ENCODE assay signal across 8 cellular contexts in the genomic region with DNA sequence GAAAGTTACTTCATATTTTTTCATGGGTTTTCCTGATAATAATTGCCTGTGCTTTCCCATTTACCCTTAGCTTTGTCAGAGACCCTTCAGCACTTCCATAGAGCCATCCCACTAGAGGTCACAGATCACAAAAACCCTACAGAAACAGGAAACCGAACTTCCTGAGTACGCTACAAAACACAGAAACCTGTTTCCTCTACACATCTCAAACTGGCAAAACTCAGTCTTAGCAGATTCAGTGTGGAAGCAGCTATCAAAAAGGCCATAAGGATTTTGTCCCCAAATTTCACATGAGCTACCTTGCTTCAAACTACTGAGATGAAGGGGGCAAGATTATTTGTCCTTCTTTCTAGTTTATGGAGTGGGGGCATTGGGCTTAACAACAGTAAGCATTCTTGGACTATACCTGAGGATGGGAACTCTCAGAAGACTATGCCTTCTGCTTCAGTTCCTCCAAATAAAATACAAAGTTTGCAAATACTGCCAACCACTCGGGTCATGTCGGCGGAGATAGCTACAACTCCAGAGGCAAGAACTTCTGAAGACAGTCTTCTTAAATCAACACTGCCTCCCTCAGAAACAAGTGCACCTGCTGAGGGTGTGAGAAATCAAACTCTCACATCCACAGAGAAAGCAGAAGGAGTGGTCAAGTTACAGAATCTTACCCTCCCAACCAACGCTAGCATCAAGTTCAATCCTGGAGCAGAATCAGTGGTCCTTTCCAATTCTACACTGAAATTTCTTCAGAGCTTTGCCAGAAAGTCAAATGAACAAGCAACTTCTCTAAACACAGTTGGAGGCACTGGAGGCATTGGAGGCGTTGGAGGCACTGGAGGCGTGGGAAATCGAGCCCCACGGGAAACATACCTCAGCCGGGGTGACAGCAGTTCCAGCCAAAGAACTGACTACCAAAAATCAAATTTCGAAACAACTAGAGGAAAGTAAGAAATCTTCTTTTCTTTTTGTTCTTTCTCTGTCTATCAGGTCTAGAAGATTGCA. TPM values are rescaled to one million over a fixed set of nuclear protein-coding genes. Genes with fewer than 3 reads are reported as not detected.
DNase-seq lines count a peak whose midpoint lies in the region; ATAC-seq, FAIRE-seq and TF ChIP-seq lines count a peak whose summit lies in the region.

A gene with protein sequence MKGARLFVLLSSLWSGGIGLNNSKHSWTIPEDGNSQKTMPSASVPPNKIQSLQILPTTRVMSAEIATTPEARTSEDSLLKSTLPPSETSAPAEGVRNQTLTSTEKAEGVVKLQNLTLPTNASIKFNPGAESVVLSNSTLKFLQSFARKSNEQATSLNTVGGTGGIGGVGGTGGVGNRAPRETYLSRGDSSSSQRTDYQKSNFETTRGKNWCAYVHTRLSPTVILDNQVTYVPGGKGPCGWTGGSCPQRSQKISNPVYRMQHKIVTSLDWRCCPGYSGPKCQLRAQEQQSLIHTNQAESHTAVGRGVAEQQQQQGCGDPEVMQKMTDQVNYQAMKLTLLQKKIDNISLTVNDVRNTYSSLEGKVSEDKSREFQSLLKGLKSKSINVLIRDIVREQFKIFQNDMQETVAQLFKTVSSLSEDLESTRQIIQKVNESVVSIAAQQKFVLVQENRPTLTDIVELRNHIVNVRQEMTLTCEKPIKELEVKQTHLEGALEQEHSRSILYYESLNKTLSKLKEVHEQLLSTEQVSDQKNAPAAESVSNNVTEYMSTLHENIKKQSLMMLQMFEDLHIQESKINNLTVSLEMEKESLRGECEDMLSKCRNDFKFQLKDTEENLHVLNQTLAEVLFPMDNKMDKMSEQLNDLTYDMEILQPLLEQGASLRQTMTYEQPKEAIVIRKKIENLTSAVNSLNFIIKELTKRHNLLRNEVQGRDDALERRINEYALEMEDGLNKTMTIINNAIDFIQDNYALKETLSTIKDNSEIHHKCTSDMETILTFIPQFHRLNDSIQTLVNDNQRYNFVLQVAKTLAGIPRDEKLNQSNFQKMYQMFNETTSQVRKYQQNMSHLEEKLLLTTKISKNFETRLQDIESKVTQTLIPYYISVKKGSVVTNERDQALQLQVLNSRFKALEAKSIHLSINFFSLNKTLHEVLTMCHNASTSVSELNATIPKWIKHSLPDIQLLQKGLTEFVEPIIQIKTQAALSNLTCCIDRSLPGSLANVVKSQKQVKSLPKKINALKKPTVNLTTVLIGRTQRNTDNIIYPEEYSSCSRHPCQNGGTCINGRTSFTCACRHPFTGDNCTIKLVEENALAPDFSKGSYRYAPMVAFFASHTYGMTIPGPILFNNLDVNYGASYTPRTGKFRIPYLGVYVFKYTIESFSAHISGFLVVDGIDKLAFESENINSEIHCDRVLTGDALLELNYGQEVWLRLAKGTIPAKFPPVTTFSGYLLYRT (plus strand): TSS at position 201 of the 999 bp plus-strand sequence. CDS start 118 bp downstream, at position 319.

- H3K27me3 ChIP-seq in CD4-positive, CD25-positive, alpha-beta regulatory T cell (ENCODE audit: control insufficient read depth, insufficient read depth, low read length) = no peaks in the 10 kb centered on the region
- H3K27me3 ChIP-seq in endothelial cell of umbilical vein (ENCODE audit: control insufficient read depth in 2 of 2, insufficient read depth in 2 of 2, low read length in 2 of 2) = no peaks in the 10 kb centered on the region

- CTCF ChIA-PET in endothelial cell of umbilical vein (lab: Charles Lee) = interaction anchor here (0.9 to 3.4 kb wide), 13 partner anchors 8 to 668 kb away, joined by 3 to 24 read pairs (median 5); no protein-coding TSS in a partner anchor

- H3K27ac ChIP-seq in CD4-positive, CD25-positive, alpha-beta regulatory T cell (ENCODE audit: insufficient read depth, low read length, poor library complexity, severe bottlenecking) = peak within 1 kb of the TSS; percentile 60
- peak within 1 kb of the TSS; percentile 92 for H3K27ac ChIP-seq in endothelial cell of umbilical vein (ENCODE audit: insufficient read depth, low read depth, low read length)

- peak within 1 kb of the TSS; percentile 94 for H3K4me2 ChIP-seq in endothelial cell of umbilical vein (ENCODE audit: insufficient read depth, low read length)

- peaks cover 64% of the 10 kb centered on the region for H3K79me2 ChIP-seq in endothelial cell of umbilical vein (ENCODE audit: control insufficient read depth, insufficient read depth, low read length)

- intact Hi-C loops in endothelial cell of umbilical vein (cut with micrococcal nuclease) = loop anchor here (2.0 to 10.0 kb wide), 4 partner anchors 26 to 740 kb away; no protein-coding TSS in a partner anchor

- FAIRE-seq in endothelial cell of umbilical vein (lab: Jason Lieb, UNC) = peak; percentile 89

- peaks cover 8% of the 10 kb centered on the region for H3K27me3 Mint-ChIP-seq in CD4-positive, CD25-positive, alpha-beta regulatory T cell

- ATAC-seq in CD4-positive, CD25-positive, alpha-beta regulatory T cell (ENCODE audit: low read depth in 2 of 2) = peak; percentile 66 to 69
- ATAC-seq in GM19438 (IDR thresholded peaks at IDR 0.05; ENCODE audit: low read depth, unreplicated experiment) (peak; percentile 72), HG03442 (IDR thresholded peaks at IDR 0.05; ENCODE audit: unreplicated experiment) (peak; percentile 62)

- H3K9me1 ChIP-seq in endothelial cell of umbilical vein (replicated peaks; ENCODE audit: control insufficient read depth, extremely low read depth, insufficient read depth, low read length) = no peaks in the 10 kb centered on the region

- TSS peak; percentile 60 for BruUV-seq in endothelial cell of umbilical vein (replicated peaks; lab: Mats Ljungman, UMichigan)

- dilution Hi-C loops in endothelial cell of umbilical vein (cut with MboI; ENCODE audit: extremely low pct_ligation_motif_present, low sequenced_read_pairs) = no loop called here

- peak in 1 of 3 donors; percentile 47 for DNase-seq in CD4-positive, CD25-positive, alpha-beta regulatory T cell
- peak; percentile 95 for DNase-seq in endothelial cell of umbilical vein (ENCODE audit: low read depth, low spot score)
- DNase-seq in DMS 273 (lab: John Stamatoyannopoulos, UW; ENCODE audit: unreplicated experiment) = no peak
- no peak for DNase-seq in NCI-H748 (lab: John Stamatoyannopoulos, UW; ENCODE audit: unreplicated experiment)
- no peak for DNase-seq in activated effector memory CD4-positive, alpha-beta T cell treated with anti-CD3 and anti-CD28 coated beads, Interleukin-2, amount 50 U/mL, for 16 hours
- DNase-seq in NCI-H69 (lab: John Stamatoyannopoulos, UW) = no peak

- peaks cover 20% of the 10 kb centered on the region for H3K4me1 ChIP-seq in CD4-positive, CD25-positive, alpha-beta regulatory T cell (ENCODE audit: control insufficient read depth, insufficient read depth, low read length, poor library complexity, severe bottlenecking)
- H3K4me1 ChIP-seq in endothelial cell of umbilical vein (ENCODE audit: control insufficient read depth, extremely low read depth, insufficient read depth, low read length) = peaks cover 40% of the 10 kb centered on the region

- peak within 1 kb of the TSS; percentile 78 for H3K4me3 ChIP-seq in CD4-positive, CD25-positive, alpha-beta regulatory T cell (ENCODE audit: low read depth, low read length)
- peak within 1 kb of the TSS; percentile 83 to 100 (median 97) for H3K4me3 ChIP-seq in endothelial cell of umbilical vein (replicated peaks in 1 of 3; ENCODE audit: insufficient read depth in 1 of 3, low read depth in 1 of 3, low read length in 3 of 3)

- H3K9me3 ChIP-seq in CD4-positive, CD25-positive, alpha-beta regulatory T cell (ENCODE audit: control insufficient read depth in 2 of 2, low read length in 2 of 2) = no peaks in the 10 kb centered on the region
- H3K9me3 ChIP-seq in endothelial cell of umbilical vein (replicated peaks; ENCODE audit: control insufficient read depth, insufficient read depth, low read length) = no peaks in the 10 kb centered on the region

- H4K20me1 ChIP-seq in endothelial cell of umbilical vein (replicated peaks; ENCODE audit: control insufficient read depth, extremely low read depth, insufficient read depth, low read length) = no peaks in the 10 kb centered on the region

- peak; percentile 90 for TF ChIP-seq POLR2A in endothelial cell of umbilical vein (IDR thresholded peaks at IDR 0.05; ENCODE audit: low read depth, low read length)

- H3K27ac Mint-ChIP-seq in CD4-positive, CD25-positive, alpha-beta regulatory T cell = peak within 1 kb of the TSS; percentile 73 to 89 (median 87)

- no peak within 1 kb of the TSS for H2AFZ ChIP-seq in endothelial cell of umbilical vein (ENCODE audit: low read depth, low read length)

- no peaks in the 10 kb centered on the region for H3K36me3 ChIP-seq in CD4-positive, CD25-positive, alpha-beta regulatory T cell (ENCODE audit: control insufficient read depth, insufficient read depth, low read length)
- no peaks in the 10 kb centered on the region for H3K36me3 ChIP-seq in endothelial cell of umbilical vein (ENCODE audit: control insufficient read depth in 2 of 2, extremely low read depth in 1 of 2, insufficient read depth in 2 of 2, low read length in 2 of 2)

- peaks cover 4 to 35% (median 17%) of the 10 kb centered on the region in 4 donors for H3K4me1 Mint-ChIP-seq in CD4-positive, CD25-positive, alpha-beta regulatory T cell

- peak within 1 kb of the TSS; percentile 34 to 94 (median 76) for H3K4me3 Mint-ChIP-seq in CD4-positive, CD25-positive, alpha-beta regulatory T cell

- TF ChIP-seq CTCF in endothelial cell of umbilical vein (IDR thresholded peaks at IDR 0.05; ENCODE audit: extremely low read depth in 1 of 2, insufficient read depth in 1 of 2, low read depth in 1 of 2, low read length in 2 of 2) = no peak

- H3K9ac ChIP-seq in endothelial cell of umbilical vein (replicated peaks; ENCODE audit: extremely low read depth, insufficient read depth, low read length) = peak within 1 kb of the TSS; percentile 97

- POLR2A ChIA-PET in endothelial cell of umbilical vein (lab: Charles Lee) = interaction anchor here (0.9 to 1.0 kb wide), 2 partner anchors 186 to 345 kb away, joined by 3 read pairs; no protein-coding TSS in a partner anchor

- no peaks in the 10 kb centered on the region for H3K9me3 Mint-ChIP-seq in CD4-positive, CD25-positive, alpha-beta regulatory T cell

- no peaks in the 10 kb centered on the region for H3K36me3 Mint-ChIP-seq in CD4-positive, CD25-positive, alpha-beta regulatory T cell

TF ChIP-seq in endothelial cell of umbilical vein, 7 proteins besides CTCF, POLR2A, EP300 and RAD21 (continues in another document):
- TF ChIP-seq EZH2 (IDR thresholded peaks at IDR 0.05; ENCODE audit: borderline replicate concordance, low read depth, low read length, severe bottlenecking) = no peak

RNA-seq across cellular contexts. Expression of the gene that starts here (rescaled TPM):
- 2.0 TPM for total RNA-seq in CD4-positive, CD25-positive, alpha-beta regulatory T cell
- polyA plus RNA-seq in CD4-positive, CD25-positive, alpha-beta regulatory T cell = 1 to 10 TPM; 1.1 to 4.1 (median 2.0) TPM
- 318 and 414 TPM in 2 replicates for total RNA-seq in endothelial cell of umbilical vein
- 93.9 and 143 TPM in 2 replicates for polyA plus RNA-seq in endothelial cell of umbilical vein
- polyA plus RNA-seq in endothelial cell of umbilical vein (2011; cell fraction: cytosol; rRNA removed) = 97.4 and 108 TPM in 2 replicates
- 132 and 142 TPM in 2 replicates for polyA plus RNA-seq in endothelial cell of umbilical vein (2011; cell fraction: nucleus; rRNA removed)
- 565 and 818 TPM in 2 replicates for polyA plus RNA-seq in endothelial cell of umbilical vein (2012)
- 209 and 233 TPM in 2 replicates for polyA minus RNA-seq in endothelial cell of umbilical vein
- not detected for polyA minus RNA-seq in endothelial cell of umbilical vein (2011; cell fraction: cytosol; rRNA and poly(A)+ RNA removed)
- 172 and 210 TPM in 2 replicates for polyA minus RNA-seq in endothelial cell of umbilical vein (2011; cell fraction: nucleus; rRNA and poly(A)+ RNA removed)

Comparison
In these comparisons a context has a peak if more than half of its experiments do, and no peak if none do; other contexts are left out.
1. RNA of the gene that starts here (total RNA-seq): 318 to 414 TPM in endothelial cell of umbilical vein; 2.0 TPM in CD4-positive, CD25-positive, alpha-beta regulatory T cell (single experiment); every median in the first group is over 100 times any median in the second.
2. RNA of the gene that starts here (polyA plus RNA-seq): 93.9 to 818 TPM in endothelial cell of umbilical vein; 1.1 to 4.1 TPM in CD4-positive, CD25-positive, alpha-beta regulatory T cell; every median in the first group is over 10 times any median in the second.
3. Peak in every context shown above with its lines, with median percentiles within 50 percentile points of each other: ATAC-seq.